Comparison of ENCODE assay signal across 9 cellular contexts in genomic region chr17:38873646-38874380, GRCh38. TPM values are rescaled to one million over a fixed set of nuclear protein-coding genes. Genes with fewer than 3 reads are reported as not detected.
DNase-seq lines count a peak whose midpoint lies in the region; ATAC-seq, FAIRE-seq and TF ChIP-seq lines count a peak whose summit lies in the region.
"Had no signal": no experiment of that assay in that cellular context is flagged by ENCODE, and none has a peak within 500 bp of the region (broad histone marks: within the 10 kb centered on the region; RNA-seq: fewer than 3 reads in every experiment).

No MANE protein-coding gene starts in this region.

- in situ Hi-C loops in GM12878 (cut with MboI): no loop called here

- no peak for FAIRE-seq in GM12878 (lab: Jason Lieb, UNC)

- H3K9me3 ChIP-seq in heart left ventricle (no peaks in the 10 kb centered on the region), GM12878 (replicated peaks; ENCODE audit: control insufficient read depth, insufficient read depth, low read length) (no peaks in the 10 kb centered on the region), muscle layer of duodenum (ENCODE audit: control insufficient read depth in 1 of 2, low read length in 2 of 2) (no peaks in the 10 kb centered on the region), aorta (ENCODE audit: control insufficient read depth, low read length) (no peaks in the 10 kb centered on the region)

- peak overlapping the region; percentile 28; the same call in 1 of the 2 replicates for H3K9ac ChIP-seq in GM12878 (ENCODE audit: control insufficient read depth, insufficient read depth, low read length)

- intact Hi-C loops in heart left ventricle (cut with DNase I) (loop anchor here in 7 of 10 donors (2.0 to 10.0 kb wide), 10 partner anchors 23 to 281 kb away; partner anchors contain the start of genes PLXDC1 (in 4 of the 7), FBXO47 (in 3 of the 7) and PSMB3 (in 1 of the 7)), cardiac septum (cut with DNase I) (loop anchor here (5.0 to 10.0 kb wide), 3 partner anchors 33 to 172 kb away; partner anchors contain the start of gene FBXO47), GM12878 (cut with micrococcal nuclease; ENCODE audit: unreplicated experiment) (loop anchor here (10.0 kb wide), 1 partner anchor 111 kb away; no protein-coding TSS in a partner anchor), aorta (cut with DNase I) (loop anchor here in 1 of 2 donors (10.0 kb wide), 1 partner anchor 281 kb away; the partner anchor contains the start of gene PLXDC1)

- BruUV-seq in GM12878 (replicated peaks; lab: Mats Ljungman, UMichigan): no TSS peak

- H3K27me3 ChIP-seq in heart left ventricle (no peaks in the 10 kb centered on the region), GM12878 (replicated peaks in 1 of 2; ENCODE audit: control insufficient read depth in 2 of 2, insufficient read depth in 2 of 2, low read length in 1 of 2) (no peaks in the 10 kb centered on the region), muscle layer of duodenum (ENCODE audit: low read depth, low read length) (no peaks in the 10 kb centered on the region), aorta (ENCODE audit: control insufficient read depth in 1 of 2, insufficient read depth in 2 of 2, low read length in 1 of 2) (no peaks in the 10 kb centered on the region)

- SMC1A ChIA-PET in GM12878 (lab: Charles Lee; ENCODE audit: uncharacterized antibody, unreplicated experiment): interaction anchor here (0.8 to 3.3 kb wide), 6 partner anchors 8 to 109 kb away, joined by 3 to 31 read pairs (median 4); partner anchors contain the start of gene CWC25

- POLR2A ChIA-PET in GM12878 (lab: Charles Lee): interaction anchor here (0.6 kb wide), 1 partner anchor 26 kb away, joined by 7 read pairs; no protein-coding TSS in a partner anchor

- DNase-seq in heart left ventricle (no peak), cardiac septum (ENCODE audit: low spot score) (no peak), GM12878 (ENCODE audit: low read depth, low spot score) (no peak), aorta (no peak), NCI-H1694 treated with DMSO at 0.1 percent for 48 hours (lab: John Stamatoyannopoulos, UW) (no peak), hypothalamus (lab: John Stamatoyannopoulos, UW) (no peak), GF-D8 (lab: John Stamatoyannopoulos, UW) (no peak)
- DNase-seq: NCI-H524 had no signal

- H3K36me3 ChIP-seq in heart left ventricle: peaks cover 0 to 34% (median 10%) of the 10 kb centered on the region in 9 donors
- peaks cover 2 to 18% of the 10 kb centered on the region in 2 experiments; a peak in 3 of 4 replicates for H3K36me3 ChIP-seq in GM12878 (ENCODE audit: control insufficient read depth in 2 of 2, insufficient read depth in 2 of 2, low read length in 1 of 2)
- H3K36me3 ChIP-seq in muscle layer of duodenum (ENCODE audit: control insufficient read depth in 1 of 2, insufficient read depth in 2 of 2, low read length in 2 of 2): peaks cover 10 to 16% of the 10 kb centered on the region in 2 donors
- peaks cover 0 to 2% of the 10 kb centered on the region in 2 donors for H3K36me3 ChIP-seq in aorta (ENCODE audit: control insufficient read depth in 1 of 2, insufficient read depth in 2 of 2, low read length in 1 of 2)

- RAD21 ChIA-PET in GM12878 (lab: Charles Lee; ENCODE audit: unreplicated experiment): interaction anchor here (0.6 to 2.8 kb wide), 5 partner anchors 24 to 626 kb away, joined by 3 to 7 read pairs (median 3); partner anchors contain the start of gene LASP1NB

- 50 to 59% (median 53%) methylated on average over 6 to 8 of the region's 8 CpGs for WGBS in heart left ventricle, 4 donors
- 70% methylated on average over 8 of the region's 8 CpGs for WGBS in GM12878 (ENCODE audit: insufficient coverage, insufficient replicate concordance, low lambda C conversion rate, missing lambda C conversion rate)
- 5 to 10% methylated on average over 8 of the region's 8 CpGs for WGBS in aorta, 2 donors

- TF ChIP-seq CTCF in heart left ventricle (IDR thresholded peaks at IDR 0.05): no peak
- TF ChIP-seq CTCF in GM12878 (IDR thresholded peaks at IDR 0.05 in 2 of 3, conservative IDR thresholded peaks at IDR 0.05 in 1 of 3; ENCODE audit: control insufficient read depth in 2 of 3, extremely low read depth in 1 of 3, insufficient read depth in 1 of 3, low read depth in 3 of 3, low read length in 3 of 3): no peak

- H3K4me3 ChIP-seq in heart left ventricle (peak overlapping the region in 4 of 12 donors; percentile 20 to 83 (median 54)), GM12878 (0 out of 2 replicates have a peak overlapping the region, but pooled peaks have one; percentile 26), muscle layer of duodenum (ENCODE audit: low read depth in 1 of 2, low read length in 2 of 2) (peak overlapping the region in 1 of 2 donors; percentile 4), aorta (ENCODE audit: low read length in 2 of 2) (no peak overlapping the region)

- ATAC-seq in heart left ventricle (no peak), GM12878 (no peak), aorta (ENCODE audit: low FRiP score) (no peak)

- peaks cover 71% of the 10 kb centered on the region for H3K79me2 ChIP-seq in GM12878 (ENCODE audit: control insufficient read depth, insufficient read depth, low read length)

- H4K20me1 ChIP-seq in GM12878 (ENCODE audit: control insufficient read depth, insufficient read depth): peaks cover 10% of the 10 kb centered on the region; the same call in 1 of the 2 replicates

- CTCF ChIA-PET in GM12878 (lab: Yijun Ruan, JAX): interaction anchor here (0.5 to 4.6 kb wide), 4 partner anchors 11 to 119 kb away, joined by 3 to 59 read pairs (median 3); no protein-coding TSS in a partner anchor

- no peak for TF ChIP-seq POLR2A in heart left ventricle (IDR thresholded peaks at IDR 0.05)
- no peak for TF ChIP-seq POLR2A in GM12878 (IDR thresholded peaks at IDR 0.05; ENCODE audit: low read depth, low read length)

- peak overlapping the region; percentile 31; the same call in 1 of the 2 replicates for H3K4me2 ChIP-seq in GM12878 (ENCODE audit: control insufficient read depth, insufficient read depth)

- TF ChIP-seq RAD21 in GM12878 (IDR thresholded peaks at IDR 0.05; ENCODE audit: insufficient read depth, low read depth, low read length): no peak

- no peak for TF ChIP-seq EP300 in GM12878 (IDR thresholded peaks at IDR 0.05; ENCODE audit: borderline replicate concordance in 1 of 2, control insufficient read depth in 1 of 2, low read depth in 2 of 2, low read length in 2 of 2)

- H3K27ac ChIP-seq in heart left ventricle: peak overlapping the region in 9 of 12 donors; percentile 4 to 96 (median 27)
- H3K27ac ChIP-seq in GM12878 (ENCODE audit: control insufficient read depth, insufficient read depth): no peak overlapping the region
- H3K27ac ChIP-seq in muscle layer of duodenum (ENCODE audit: low read length): peak overlapping the region; percentile 39
- H3K27ac ChIP-seq in aorta (ENCODE audit: low read depth in 1 of 2, low read length in 2 of 2): peak overlapping the region; percentile 14 to 73

- no peak overlapping the region for H2AFZ ChIP-seq in GM12878 (ENCODE audit: control insufficient read depth, low read depth, low read length)

- H3K4me1 ChIP-seq in heart left ventricle: peaks cover 19 to 79% (median 61%) of the 10 kb centered on the region in 12 donors
- peaks cover 25% of the 10 kb centered on the region for H3K4me1 ChIP-seq in GM12878 (ENCODE audit: control insufficient read depth, insufficient read depth, low read length)
- peaks cover 36 to 59% of the 10 kb centered on the region in 2 donors for H3K4me1 ChIP-seq in muscle layer of duodenum (ENCODE audit: control insufficient read depth in 1 of 2, insufficient read depth in 2 of 2, low read length in 2 of 2)
- peaks cover 0 to 5% of the 10 kb centered on the region in 2 donors for H3K4me1 ChIP-seq in aorta (ENCODE audit: control insufficient read depth in 1 of 2, insufficient read depth in 2 of 2, low read length in 2 of 2)

RNA-seq across cellular contexts. Expression of gene LASP1, which starts 4.0 kb away (rescaled TPM):
- total RNA-seq in heart left ventricle: 10 to 100 TPM; 23.2 to 88.2 (median 26.7) TPM
- polyA plus RNA-seq in heart left ventricle: 10 to 100 TPM; 18.2 to 29.2 TPM
- total RNA-seq in cardiac septum: 25.3 TPM
- total RNA-seq in GM12878 (2013; cell fraction: nucleolus; rRNA removed): 86.9 and 95.9 TPM in 2 replicates
- total RNA-seq in GM12878 (2014; rRNA removed): 40.9 and 42.3 TPM in 2 replicates
- total RNA-seq in GM12878 (2014; rRNA removed; fragmentation: Illumina TruSeq; extraction: Trizol): 33.8 and 37.6 TPM in 2 replicates
- 105 and 114 TPM in 2 replicates for total RNA-seq in GM12878 (2021)
- polyA plus RNA-seq in GM12878 (2011; ENCODE audit: low read depth): 52.3 TPM
- polyA plus RNA-seq in GM12878 (2011; rRNA removed): 39.4 and 47.7 TPM in 2 replicates
- 88.5 and 98.7 TPM in 2 replicates for polyA plus RNA-seq in GM12878 (2011; cell fraction: cytosol; rRNA removed)
- polyA plus RNA-seq in GM12878 (2011; cell fraction: nucleus; rRNA removed): 47.3 and 65.2 TPM in 2 replicates
- polyA plus RNA-seq in GM12878 (2012): 89.6 and 99.7 TPM in 2 replicates
- polyA plus RNA-seq in GM12878 (2014; fragmentation: Illumina TruSeq; extraction: Trizol): 69.5 and 81.8 TPM in 2 replicates
- polyA plus RNA-seq in GM12878 (2014; fragmentation: Nextera tagmentation; extraction: Ambion mirVana): 10 to 100 TPM; 21.0 to 27.0 TPM
- polyA plus RNA-seq in GM12878 (2014; rRNA removed): 78.9 and 85.4 TPM in 2 replicates
- 10 to 100 TPM; 70.8 to 74.5 TPM for polyA plus RNA-seq in GM12878 (2016; fragmentation: Nextera tagmentation; extraction: Ambion mirVana)
- polyA minus RNA-seq in GM12878 (2011; rRNA and poly(A)+ RNA removed): 53.3 and 89.4 TPM in 2 replicates
- 35.5 and 39.2 TPM in 2 replicates for polyA minus RNA-seq in GM12878 (2011; cell fraction: cytosol; rRNA and poly(A)+ RNA removed)
- 19.1 and 33.7 TPM in 2 replicates for polyA minus RNA-seq in GM12878 (2011; cell fraction: nucleus; rRNA and poly(A)+ RNA removed)
- 100 to 1,000 TPM; 136 to 169 TPM for total RNA-seq in aorta
- 10 to 100 TPM; 68.5 to 78.9 TPM for polyA plus RNA-seq in aorta

RNA-seq across cellular contexts. Expression of gene RPL23, which starts 20.3 kb away (rescaled TPM):
- total RNA-seq in heart left ventricle: 1,000 to 10,000 TPM in 1 of 9 donors, 100 to 1,000 TPM in 8; 698 to 1,018 (median 826) TPM
- 1,000 to 10,000 TPM; 1,964 to 2,300 TPM for polyA plus RNA-seq in heart left ventricle
- total RNA-seq in cardiac septum: 564 TPM
- 251 and 278 TPM in 2 replicates for total RNA-seq in GM12878 (2013; cell fraction: nucleolus; rRNA removed)
- total RNA-seq in GM12878 (2014; rRNA removed): 2,317 and 2,414 TPM in 2 replicates
- 3,231 and 3,325 TPM in 2 replicates for total RNA-seq in GM12878 (2014; rRNA removed; fragmentation: Illumina TruSeq; extraction: Trizol)
- 2,200 and 2,256 TPM in 2 replicates for total RNA-seq in GM12878 (2021)
- polyA plus RNA-seq in GM12878 (2011; ENCODE audit: low read depth): 15,073 TPM
- polyA plus RNA-seq in GM12878 (2011; rRNA removed): 2,867 and 3,528 TPM in 2 replicates
- polyA plus RNA-seq in GM12878 (2011; cell fraction: cytosol; rRNA removed): 1,769 and 1,817 TPM in 2 replicates
- polyA plus RNA-seq in GM12878 (2011; cell fraction: nucleus; rRNA removed): 668 and 763 TPM in 2 replicates
- 4,332 and 4,612 TPM in 2 replicates for polyA plus RNA-seq in GM12878 (2012)
- 4,821 and 5,052 TPM in 2 replicates for polyA plus RNA-seq in GM12878 (2014; fragmentation: Illumina TruSeq; extraction: Trizol)
- polyA plus RNA-seq in GM12878 (2014; fragmentation: Nextera tagmentation; extraction: Ambion mirVana): 1,000 to 10,000 TPM; 3,319 to 3,754 TPM
- 3,219 and 3,296 TPM in 2 replicates for polyA plus RNA-seq in GM12878 (2014; rRNA removed)
- polyA plus RNA-seq in GM12878 (2016; fragmentation: Nextera tagmentation; extraction: Ambion mirVana): 1,000 to 10,000 TPM; 2,341 to 2,536 TPM
- polyA minus RNA-seq in GM12878 (2011; rRNA and poly(A)+ RNA removed): 682 and 694 TPM in 2 replicates
- 326 and 362 TPM in 2 replicates for polyA minus RNA-seq in GM12878 (2011; cell fraction: cytosol; rRNA and poly(A)+ RNA removed)
- 94.9 and 131 TPM in 2 replicates for polyA minus RNA-seq in GM12878 (2011; cell fraction: nucleus; rRNA and poly(A)+ RNA removed)
- total RNA-seq in aorta: 1,000 to 10,000 TPM; 1,147 to 1,150 TPM
- polyA plus RNA-seq in aorta: 1,000 to 10,000 TPM; 2,973 to 5,274 TPM

RNA-seq across cellular contexts. Expression of gene CWC25, which starts 48.7 kb away (rescaled TPM):
- total RNA-seq in heart left ventricle (10 to 100 TPM in 2 of 9 donors, 1 to 10 TPM in 7; 6.7 to 11.1 (median 8.3) TPM), cardiac septum (10.4 TPM), GM12878 (2014; rRNA removed) (14.7 and 17.5 TPM in 2 replicates), GM12878 (2014; rRNA removed; fragmentation: Illumina TruSeq; extraction: Trizol) (18.5 and 19.9 TPM in 2 replicates), GM12878 (2021) (15.9 and 17.1 TPM in 2 replicates), aorta (10 to 100 TPM; 19.0 to 23.9 TPM)
- polyA plus RNA-seq in heart left ventricle (10 to 100 TPM in 1 of 2 donors, 1 to 10 TPM in 1; 9.7 to 10.9 TPM), GM12878 (2011; rRNA removed) (29.6 and 30.7 TPM in 2 replicates), GM12878 (2014; fragmentation: Illumina TruSeq; extraction: Trizol) (29.7 and 29.9 TPM in 2 replicates), GM12878 (2014; fragmentation: Nextera tagmentation; extraction: Ambion mirVana) (10 to 100 TPM; 25.0 to 29.7 TPM), GM12878 (2014; rRNA removed) (19.9 and 28.1 TPM in 2 replicates), GM12878 (2016; fragmentation: Nextera tagmentation; extraction: Ambion mirVana) (10 to 100 TPM; 15.4 to 20.9 TPM), aorta (10 to 100 TPM in 1 of 2 donors, 1 to 10 TPM in 1; 7.1 to 32.7 TPM)
- total RNA-seq in GM12878 (2013; cell fraction: nucleolus; rRNA removed): 35.9 and 43.1 TPM in 2 replicates
- polyA plus RNA-seq in GM12878 (2011; ENCODE audit: low read depth): 15.8 TPM
- polyA plus RNA-seq in GM12878 (2011; cell fraction: cytosol; rRNA removed): 25.2 and 26.9 TPM in 2 replicates
- 82.1 and 92.2 TPM in 2 replicates for polyA plus RNA-seq in GM12878 (2011; cell fraction: nucleus; rRNA removed)
- polyA plus RNA-seq in GM12878 (2012): 20.4 and 24.4 TPM in 2 replicates
- polyA minus RNA-seq in GM12878 (2011; rRNA and poly(A)+ RNA removed): 14.0 and 14.2 TPM in 2 replicates
- 3.2 and 5.6 TPM in 2 replicates for polyA minus RNA-seq in GM12878 (2011; cell fraction: cytosol; rRNA and poly(A)+ RNA removed)
- 7.7 and 10.5 TPM in 2 replicates for polyA minus RNA-seq in GM12878 (2011; cell fraction: nucleus; rRNA and poly(A)+ RNA removed)
